9 cellular contexts compared by ENCODE assay signal in the genomic region with DNA sequence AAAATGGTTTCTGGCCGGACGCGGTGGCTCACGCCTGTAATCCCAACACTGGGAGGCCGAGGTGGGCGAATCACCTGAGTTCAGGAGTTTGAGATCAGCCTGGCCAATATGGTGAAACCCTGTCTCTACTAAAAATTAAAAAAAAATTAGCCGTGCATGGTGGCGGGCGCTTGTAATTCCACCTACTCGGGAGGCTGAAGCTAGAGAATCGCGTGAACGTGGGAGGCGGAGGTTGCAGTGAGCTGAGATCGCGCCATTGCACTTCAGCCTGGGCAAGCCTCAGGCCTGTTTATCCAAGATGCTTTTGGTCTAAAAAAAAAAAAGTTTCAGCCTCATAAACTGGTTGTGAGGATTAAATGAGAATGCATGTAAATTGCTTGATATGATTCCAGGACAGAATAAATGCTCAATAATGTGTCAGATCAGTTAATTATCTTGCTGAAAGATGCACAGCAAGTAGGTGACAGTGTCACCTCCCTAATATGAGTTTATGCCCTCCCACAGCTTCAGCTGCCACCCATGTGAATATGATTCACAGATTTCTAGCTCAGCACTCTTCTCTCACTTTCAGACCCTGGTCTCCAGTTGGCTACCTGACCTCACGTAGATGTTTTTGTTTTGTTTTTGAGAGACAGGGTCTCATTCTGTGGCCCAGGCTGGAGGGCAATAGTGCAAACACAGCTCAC. TPM values are rescaled to one million over a fixed set of nuclear protein-coding genes. Genes with fewer than 3 reads are reported as not detected.
DNase-seq lines count a peak whose midpoint lies in the region; TF ChIP-seq lines count a peak whose summit lies in the region.
"Had no signal": no experiment of that assay in that cellular context is flagged by ENCODE, and none has a peak within 500 bp of the region (broad histone marks: within the 10 kb centered on the region; RNA-seq: fewer than 3 reads in every experiment).

No MANE protein-coding gene starts in this region.

- H3K4me3 ChIP-seq in GM06990 (replicated peaks; ENCODE audit: low read depth, low read length) (peak overlapping the region; percentile 89), OCI-LY3 (ENCODE audit: low read length) (peak overlapping the region; percentile 89), colonic mucosa (peak overlapping the region; percentile 69)

- no peak overlapping the region for H2AFZ ChIP-seq in OCI-LY3 (ENCODE audit: low read depth, low read length)

- H3K79me2 ChIP-seq in OCI-LY3 (ENCODE audit: low read length): peaks cover 55% of the 10 kb centered on the region

- H3K9me3 ChIP-seq in OCI-LY3 (ENCODE audit: insufficient read depth, low read length) (no peaks in the 10 kb centered on the region), colonic mucosa (no peaks in the 10 kb centered on the region)

- no peak overlapping the region for H3K27ac Mint-ChIP-seq in osteocyte (ENCODE audit: unreplicated experiment)

- H3K36me3 Mint-ChIP-seq in osteocyte (ENCODE audit: unreplicated experiment): peaks cover 10% of the 10 kb centered on the region

- H3K4me1 ChIP-seq in OCI-LY3 (ENCODE audit: low read length) (peaks cover 25% of the 10 kb centered on the region), colonic mucosa (peaks cover 13% of the 10 kb centered on the region)

- TF ChIP-seq CTCF in GM06990 (IDR thresholded peaks at IDR 0.05; ENCODE audit: insufficient read depth, low read length, poor library complexity, severe bottlenecking) (no peak), OCI-LY3 (IDR thresholded peaks at IDR 0.05; ENCODE audit: low read depth, low read length) (no peak), colonic mucosa (IDR thresholded peaks at IDR 0.05) (no peak), osteocyte (IDR thresholded peaks at IDR 0.05) (no peak)

- intact Hi-C loops in colonic mucosa (cut with DNase I): no loop called here

- H3K36me3 ChIP-seq in GM06990 (ENCODE audit: control insufficient read depth, insufficient read depth, low read length) (no peaks in the 10 kb centered on the region), OCI-LY3 (replicated peaks; ENCODE audit: low read depth, low read length) (peaks cover 23% of the 10 kb centered on the region), colonic mucosa (no peaks in the 10 kb centered on the region)

- H3K27me3 Mint-ChIP-seq in osteocyte (ENCODE audit: unreplicated experiment): no peaks in the 10 kb centered on the region

- no peaks in the 10 kb centered on the region for H3K9me3 Mint-ChIP-seq in osteocyte (ENCODE audit: unreplicated experiment)

- peak overlapping the region; percentile 66 for H3K4me2 ChIP-seq in OCI-LY3 (ENCODE audit: low read length)

- H3K4me3 Mint-ChIP-seq in osteocyte (ENCODE audit: unreplicated experiment): peak overlapping the region; percentile 95

- H4K20me1 ChIP-seq in OCI-LY3 (ENCODE audit: insufficient read depth, low read length): no peaks in the 10 kb centered on the region

- H3K27ac ChIP-seq in OCI-LY3 (ENCODE audit: low read length) (no peak overlapping the region), colonic mucosa (no peak overlapping the region)

- H3K9ac ChIP-seq in OCI-LY3 (ENCODE audit: low read length) (peak overlapping the region; percentile 84), colonic mucosa (ENCODE audit: low read depth in 2 of 2, low read length in 2 of 2) (no peak overlapping the region)

- DNase-seq in GM06990 (ENCODE audit: extremely low read depth, insufficient read length) (no peak), colonic mucosa (no peak), osteocyte (ENCODE audit: extremely low spot score, unreplicated experiment) (no peak), NCI-H748 (lab: John Stamatoyannopoulos, UW; ENCODE audit: unreplicated experiment) (no peak), NCI-H1436 (lab: John Stamatoyannopoulos, UW) (no peak), foreskin melanocyte (no peak), NCI-H226 (no peak)
- DNase-seq: islet precursor cell had no signal

- no peaks in the 10 kb centered on the region for H3K27me3 ChIP-seq in GM06990 (replicated peaks; ENCODE audit: control insufficient read depth, insufficient read depth, low read length)
- no peaks in the 10 kb centered on the region for H3K27me3 ChIP-seq in OCI-LY3 (ENCODE audit: low read depth, low read length)
- H3K27me3 ChIP-seq in colonic mucosa: no peaks in the 10 kb centered on the region

- peaks cover 30% of the 10 kb centered on the region for H3K4me1 Mint-ChIP-seq in osteocyte (ENCODE audit: unreplicated experiment)

RNA-seq across cellular contexts. Expression of gene ALG8, which starts 1.1 kb away (rescaled TPM):
- total RNA-seq in colonic mucosa: 10 to 100 TPM; 22.7 to 40.1 TPM
- total RNA-seq in osteocyte: 35.1 and 41.7 TPM in 2 replicates

RNA-seq across cellular contexts. Expression of gene KCTD21, which starts 47.9 kb away (rescaled TPM):
- total RNA-seq in colonic mucosa: 1 to 10 TPM; 7.5 to 9.2 TPM
- 10.7 and 10.8 TPM in 2 replicates for total RNA-seq in osteocyte

RNA-seq across cellular contexts. Expression of gene USP35, which starts 48.2 kb away (rescaled TPM):
- 1 to 10 TPM; 5.2 to 5.6 TPM for total RNA-seq in colonic mucosa
- 10.9 and 11.1 TPM in 2 replicates for total RNA-seq in osteocyte
